ENCODE assay signal across 16 cellular contexts in the genomic region with DNA sequence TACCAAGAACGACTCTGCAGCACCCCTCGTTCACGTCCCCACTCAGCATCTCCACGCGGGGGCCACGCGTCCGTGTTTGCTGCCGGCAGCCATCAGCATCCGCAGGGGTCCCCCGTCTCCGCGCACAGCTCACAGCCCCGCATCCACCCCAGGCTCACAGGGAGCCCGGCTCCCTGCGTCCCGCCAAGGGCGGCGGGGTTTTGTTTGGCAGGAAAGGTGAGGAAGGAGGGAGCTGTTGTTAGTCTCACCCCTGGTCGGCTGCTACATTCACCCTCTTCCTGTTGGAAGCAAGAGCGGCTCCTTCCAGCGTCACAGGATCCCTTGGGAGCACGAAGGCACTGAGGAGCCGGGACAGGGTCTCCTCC.
A peak's percentile ranks its signal among the peaks of the same experiment; 100 is the strongest.
DNase-seq lines count a peak whose midpoint lies in the region; ATAC-seq, FAIRE-seq and TF ChIP-seq lines count a peak whose summit lies in the region.
"Had no signal": no experiment of that assay in that cellular context is flagged by ENCODE, and none has a peak within 500 bp of the region (broad histone marks: within the 10 kb centered on the region; RNA-seq: fewer than 3 reads in every experiment).

No MANE protein-coding gene starts in this region.

- intact Hi-C loops in right cardiac atrium (cut with DNase I) (no loop called here), heart right ventricle (cut with DNase I) (no loop called here), left lung (cut with DNase I) (no loop called here), stomach (cut with DNase I; ENCODE audit: low total_unique reads) (no loop called here)

- H3K36me3 ChIP-seq in heart right ventricle (no peaks in the 10 kb centered on the region), left lung (no peaks in the 10 kb centered on the region), stomach (no peaks in the 10 kb centered on the region)

- DNase-seq in right cardiac atrium (peak in 2 of 3 donors; percentile 26 to 57), heart right ventricle (no peak), left lung (peak; percentile 19 to 68), stomach (peak; percentile 20), RCC 7860 (ENCODE audit: low spot score) (no peak)
- no peak for DNase-seq in stimulated activated CD4-positive, alpha-beta T cell treated with anti-CD3 and anti-CD28 coated beads, Interleukin-4, amount 100 ng/mL, for 24 hours
- DNase-seq: ACHN; CD8-positive, alpha-beta T cell; COR-L47; DND-41; GDM1; IMR-90 had no signal

- 87% methylated on average over 24 of the region's 24 CpGs for WGBS in right cardiac atrium
- 80 to 84% methylated on average over 24 of the region's 24 CpGs for WGBS in heart right ventricle, 2 donors
- 89 to 93% (median 92%) methylated on average over 24 of the region's 24 CpGs for WGBS in stomach, 5 donors

- no peak for TF ChIP-seq EP300 in stomach (IDR thresholded peaks at IDR 0.05)

- no peaks in the 10 kb centered on the region for H3K9me3 ChIP-seq in right cardiac atrium (ENCODE audit: control insufficient read depth, low read length)
- H3K9me3 ChIP-seq in heart right ventricle: no peaks in the 10 kb centered on the region
- no peaks in the 10 kb centered on the region for H3K9me3 ChIP-seq in left lung
- no peaks in the 10 kb centered on the region for H3K9me3 ChIP-seq in stomach

- H3K4me3 ChIP-seq in right cardiac atrium (ENCODE audit: low read length) (no peak overlapping the region), heart right ventricle (no peak overlapping the region), left lung (no peak overlapping the region), stomach (no peak overlapping the region)

- no peak for ATAC-seq in right cardiac atrium
- ATAC-seq in heart right ventricle: no peak
- ATAC-seq in left lung: no peak
- ATAC-seq in HG03139 (IDR thresholded peaks at IDR 0.05; ENCODE audit: unreplicated experiment): no peak
- ATAC-seq: CD8-positive, alpha-beta T cell; HCT116 had no signal

- H3K27ac ChIP-seq in right cardiac atrium (ENCODE audit: low read length): no peak overlapping the region
- H3K27ac ChIP-seq in heart right ventricle: no peak overlapping the region
- H3K27ac ChIP-seq in left lung: no peak overlapping the region
- H3K27ac ChIP-seq in stomach: no peak overlapping the region
- H3K27ac ChIP-seq: C4-2B had no signal

- H3K27me3 ChIP-seq in right cardiac atrium (ENCODE audit: control insufficient read depth, insufficient read depth) (no peaks in the 10 kb centered on the region), heart right ventricle (peaks cover 0 to 38% (median 0%) of the 10 kb centered on the region in 7 donors), left lung (peaks cover 0 to 40% of the 10 kb centered on the region in 2 donors), stomach (peaks cover 0 to 54% (median 9%) of the 10 kb centered on the region in 3 donors)

- TF ChIP-seq CTCF in heart right ventricle (IDR thresholded peaks at IDR 0.05): no peak
- no peak for TF ChIP-seq CTCF in left lung (IDR thresholded peaks at IDR 0.05)
- no peak for TF ChIP-seq CTCF in stomach (IDR thresholded peaks at IDR 0.05)

- H3K4me1 ChIP-seq in right cardiac atrium (ENCODE audit: control insufficient read depth, insufficient read depth, low read length) (no peaks in the 10 kb centered on the region), heart right ventricle (peaks cover 0 to 9% (median 2%) of the 10 kb centered on the region in 9 donors), left lung (no peaks in the 10 kb centered on the region), stomach (no peaks in the 10 kb centered on the region)

- TF ChIP-seq POLR2A in stomach (IDR thresholded peaks at IDR 0.05): no peak

- no peak for FAIRE-seq in RCC 7860 (lab: Jason Lieb, UNC)
- FAIRE-seq: GM19239 had no signal

Comparison
In these comparisons a context has a peak if more than half of its experiments do, and no peak if none do; other contexts are left out.
1. DNase-seq: peak in right cardiac atrium (2 of 3), left lung (2 of 2) and stomach (single experiment); none in heart right ventricle (0 of 2), RCC 7860 (single experiment) and stimulated activated CD4-positive, alpha-beta T cell treated with anti-CD3 and anti-CD28 coated beads, Interleukin-4, amount 100 ng/mL, for 24 hours (single experiment).